ENCODE assay signal across 19 cellular contexts in genomic region chr21:25458484-25458883, GRCh38.
DNase-seq lines count a peak whose midpoint lies in the region; ATAC-seq, FAIRE-seq and TF ChIP-seq lines count a peak whose summit lies in the region.
"Had no signal": no experiment of that assay in that cellular context is flagged by ENCODE, and none has a peak within 500 bp of the region (broad histone marks: within the 10 kb centered on the region; RNA-seq: fewer than 3 reads in every experiment).

No MANE protein-coding gene starts in this region.

- FAIRE-seq in GM18507 (lab: Jason Lieb, UNC): peak; percentile 73

- H3K27me3 ChIP-seq in esophagus muscularis mucosa: no peaks in the 10 kb centered on the region
- H3K27me3 ChIP-seq: gastrocnemius medialis, neutrophil, right atrium auricular region, transverse colon had no signal

- intact Hi-C loops in activated T-helper 1 cell treated with anti-CD3 and anti-CD28 coated beads, Interleukin-12 subunit alpha, Interleukin-12 subunit beta, Interleukin-2, Interleukin-4 antibody, amounts not matched to agents 30 ng/mL and 10 ng/mL and 1 ng/mL, durations not matched to agents 14 hours and 24 hours and 36 hours (cut with micrococcal nuclease): no loop called here
- intact Hi-C loops in esophagus muscularis mucosa (cut with DNase I): no loop called here

- no peak for DNase-seq in activated CD4-positive, alpha-beta T cell treated with anti-CD3 and anti-CD28 coated beads, Interleukin-2, amount 10 ng/mL, durations not matched to agents 7 days and 5 days
- DNase-seq in activated CD4-positive, alpha-beta T cell treated with anti-CD3 and anti-CD28 coated beads for 1 hour: no peak
- DNase-seq in GM18507 (ENCODE audit: extremely low spot score, insufficient read length, low read depth): no peak
- DNase-seq in activated T-helper 1 cell treated with anti-CD3 and anti-CD28 coated beads, Interleukin-12 subunit alpha, Interleukin-12 subunit beta, Interleukin-2, Interleukin-4 antibody, amounts not matched to agents 30 ng/mL and 10 ng/mL and 1 ng/mL, durations not matched to agents 14 hours and 24 hours and 36 hours (ENCODE audit: low spot score): no peak
- no peak for DNase-seq in naive thymus-derived CD8-positive, alpha-beta T cell
- no peak for DNase-seq in esophagus muscularis mucosa (ENCODE audit: extremely low spot score)
- no peak for DNase-seq in erythroblast (lab: John Stamatoyannopoulos, UW)
- no peak for DNase-seq in COR-L47 (lab: John Stamatoyannopoulos, UW)
- DNase-seq: gastrocnemius medialis; IMR-90; NCI-H1694 treated with DMSO at 0.1 percent for 48 hours; NCI-H2227 treated with DMSO at 0.1 percent for 48 hours; stimulated activated naive CD4-positive, alpha-beta T cell; transverse colon had no signal

- CTCF ChIA-PET in activated CD4-positive, alpha-beta T cell treated with anti-CD3 and anti-CD28 coated beads, Interleukin-2, amount 10 ng/mL, durations not matched to agents 7 days and 5 days (lab: Charles Lee): interaction anchor here (3.0 kb wide), 1 partner anchor 12 kb away, joined by 7 read pairs; no protein-coding TSS in a partner anchor

- H3K9me3 ChIP-seq in esophagus muscularis mucosa: no peaks in the 10 kb centered on the region
- H3K9me3 ChIP-seq: gastrocnemius medialis, neutrophil, right atrium auricular region, transverse colon had no signal

- H3K36me3 Mint-ChIP-seq in activated CD4-positive, alpha-beta T cell treated with anti-CD3 and anti-CD28 coated beads, Interleukin-2, amount 10 ng/mL, durations not matched to agents 7 days and 5 days (ENCODE audit: low read depth): peaks cover 6% of the 10 kb centered on the region
- H3K36me3 Mint-ChIP-seq in activated T-helper 1 cell treated with anti-CD3 and anti-CD28 coated beads, Interleukin-12 subunit alpha, Interleukin-12 subunit beta, Interleukin-2, Interleukin-4 antibody, amounts not matched to agents 30 ng/mL and 10 ng/mL and 1 ng/mL, durations not matched to agents 14 hours and 24 hours and 36 hours (ENCODE audit: low read depth): peaks cover 9% of the 10 kb centered on the region
- no peaks in the 10 kb centered on the region for H3K36me3 Mint-ChIP-seq in naive thymus-derived CD8-positive, alpha-beta T cell
- H3K36me3 Mint-ChIP-seq: mesothelial cell of epicardium had no signal

- H3K4me3 ChIP-seq in esophagus muscularis mucosa: no peak overlapping the region
- H3K4me3 ChIP-seq: gastrocnemius medialis, right atrium auricular region, transverse colon had no signal

- POLR2A ChIA-PET in activated CD4-positive, alpha-beta T cell treated with anti-CD3 and anti-CD28 coated beads, Interleukin-2, amount 10 ng/mL, durations not matched to agents 7 days and 5 days (lab: Charles Lee): no interaction called here
- POLR2A ChIA-PET in naive thymus-derived CD8-positive, alpha-beta T cell (lab: Charles Lee): no interaction called here

- no peak overlapping the region for H3K4me3 Mint-ChIP-seq in activated CD4-positive, alpha-beta T cell treated with anti-CD3 and anti-CD28 coated beads, Interleukin-2, amount 10 ng/mL, durations not matched to agents 7 days and 5 days
- peak overlapping the region; percentile 17 for H3K4me3 Mint-ChIP-seq in activated T-helper 1 cell treated with anti-CD3 and anti-CD28 coated beads, Interleukin-12 subunit alpha, Interleukin-12 subunit beta, Interleukin-2, Interleukin-4 antibody, amounts not matched to agents 30 ng/mL and 10 ng/mL and 1 ng/mL, durations not matched to agents 14 hours and 24 hours and 36 hours
- no peak overlapping the region for H3K4me3 Mint-ChIP-seq in naive thymus-derived CD8-positive, alpha-beta T cell
- H3K4me3 Mint-ChIP-seq: mesothelial cell of epicardium had no signal

- peaks cover 54% of the 10 kb centered on the region for H3K4me1 Mint-ChIP-seq in activated CD4-positive, alpha-beta T cell treated with anti-CD3 and anti-CD28 coated beads, Interleukin-2, amount 10 ng/mL, durations not matched to agents 7 days and 5 days
- peaks cover 76% of the 10 kb centered on the region for H3K4me1 Mint-ChIP-seq in activated T-helper 1 cell treated with anti-CD3 and anti-CD28 coated beads, Interleukin-12 subunit alpha, Interleukin-12 subunit beta, Interleukin-2, Interleukin-4 antibody, amounts not matched to agents 30 ng/mL and 10 ng/mL and 1 ng/mL, durations not matched to agents 14 hours and 24 hours and 36 hours (ENCODE audit: low read depth)
- peaks cover 7 to 36% (median 17%) of the 10 kb centered on the region in 4 donors for H3K4me1 Mint-ChIP-seq in naive thymus-derived CD8-positive, alpha-beta T cell

- peaks cover 0 to 6% (median 2%) of the 10 kb centered on the region in 4 donors for H3K4me1 ChIP-seq in esophagus muscularis mucosa
- H3K4me1 ChIP-seq: gastrocnemius medialis, right atrium auricular region had no signal

- no peaks in the 10 kb centered on the region for H3K27me3 Mint-ChIP-seq in activated CD4-positive, alpha-beta T cell treated with anti-CD3 and anti-CD28 coated beads, Interleukin-2, amount 10 ng/mL, durations not matched to agents 7 days and 5 days
- no peaks in the 10 kb centered on the region for H3K27me3 Mint-ChIP-seq in activated T-helper 1 cell treated with anti-CD3 and anti-CD28 coated beads, Interleukin-12 subunit alpha, Interleukin-12 subunit beta, Interleukin-2, Interleukin-4 antibody, amounts not matched to agents 30 ng/mL and 10 ng/mL and 1 ng/mL, durations not matched to agents 14 hours and 24 hours and 36 hours (ENCODE audit: insufficient read depth)
- H3K27me3 Mint-ChIP-seq in naive thymus-derived CD8-positive, alpha-beta T cell: no peaks in the 10 kb centered on the region

- no peak for TF ChIP-seq EP300 in esophagus muscularis mucosa (IDR thresholded peaks at IDR 0.05)

- no peak for TF ChIP-seq CTCF in esophagus muscularis mucosa (IDR thresholded peaks at IDR 0.05)

- no peak for ATAC-seq in naive thymus-derived CD8-positive, alpha-beta T cell
- ATAC-seq: gastrocnemius medialis, HCT116 had no signal

- 95% methylated on average over 1 of the region's 1 CpG for WGBS in esophagus muscularis mucosa

- H3K36me3 ChIP-seq in esophagus muscularis mucosa: no peaks in the 10 kb centered on the region
- H3K36me3 ChIP-seq: gastrocnemius medialis, neutrophil, right atrium auricular region, transverse colon had no signal

- peaks cover 3% of the 10 kb centered on the region for H3K9me3 Mint-ChIP-seq in activated CD4-positive, alpha-beta T cell treated with anti-CD3 and anti-CD28 coated beads, Interleukin-2, amount 10 ng/mL, durations not matched to agents 7 days and 5 days
- H3K9me3 Mint-ChIP-seq in activated T-helper 1 cell treated with anti-CD3 and anti-CD28 coated beads, Interleukin-12 subunit alpha, Interleukin-12 subunit beta, Interleukin-2, Interleukin-4 antibody, amounts not matched to agents 30 ng/mL and 10 ng/mL and 1 ng/mL, durations not matched to agents 14 hours and 24 hours and 36 hours: peaks cover 16% of the 10 kb centered on the region
- no peaks in the 10 kb centered on the region for H3K9me3 Mint-ChIP-seq in naive thymus-derived CD8-positive, alpha-beta T cell
- H3K9me3 Mint-ChIP-seq: mesothelial cell of epicardium had no signal

- H3K27ac ChIP-seq in esophagus muscularis mucosa (replicated peaks in 1 of 4): no peak overlapping the region
- H3K27ac ChIP-seq: gastrocnemius medialis, HL-60, neutrophil, right atrium auricular region had no signal

- H3K27ac Mint-ChIP-seq in activated CD4-positive, alpha-beta T cell treated with anti-CD3 and anti-CD28 coated beads, Interleukin-2, amount 10 ng/mL, durations not matched to agents 7 days and 5 days: peak overlapping the region; percentile 75
- H3K27ac Mint-ChIP-seq in activated T-helper 1 cell treated with anti-CD3 and anti-CD28 coated beads, Interleukin-12 subunit alpha, Interleukin-12 subunit beta, Interleukin-2, Interleukin-4 antibody, amounts not matched to agents 30 ng/mL and 10 ng/mL and 1 ng/mL, durations not matched to agents 14 hours and 24 hours and 36 hours: peak overlapping the region; percentile 86
- peak overlapping the region in 6 of 10 donors; percentile 37 to 56 (median 49) for H3K27ac Mint-ChIP-seq in naive thymus-derived CD8-positive, alpha-beta T cell
- H3K27ac Mint-ChIP-seq: mesothelial cell of epicardium had no signal

- no peak for TF ChIP-seq POLR2A in esophagus muscularis mucosa (IDR thresholded peaks at IDR 0.05; ENCODE audit: low read depth)
- TF ChIP-seq POLR2A in erythroblast (IDR thresholded peaks at IDR 0.05; ENCODE audit: low read length): no peak
